ENCODE assay signal across 9 cellular contexts in genomic region chr17:42414782-42415409, GRCh38. TPM values are rescaled to one million over a fixed set of nuclear protein-coding genes. Genes with fewer than 3 reads are reported as not detected.
DNase-seq lines count a peak whose midpoint lies in the region; ATAC-seq and TF ChIP-seq lines count a peak whose summit lies in the region.
"Had no signal": no experiment of that assay in that cellular context is flagged by ENCODE, and none has a peak within 500 bp of the region (broad histone marks: within the 10 kb centered on the region; RNA-seq: fewer than 3 reads in every experiment).

No MANE protein-coding gene starts in this region.

- peak overlapping the region in 4 of 7 donors; percentile 33 to 52 (median 41) for H3K4me3 Mint-ChIP-seq in CD8-positive, alpha-beta memory T cell
- peak overlapping the region; percentile 89 for H3K4me3 Mint-ChIP-seq in activated naive CD8-positive, alpha-beta T cell treated with anti-CD3 and anti-CD28 coated beads, Interleukin-2, amount 10 ng/mL, durations not matched to agents 7 days and 5 days

- CTCF ChIA-PET in CD8-positive, alpha-beta memory T cell (lab: Charles Lee) = interaction anchor here (0.8 to 1.2 kb wide), 5 partner anchors 8 to 114 kb away, joined by 3 to 4 read pairs (median 3); no protein-coding TSS in a partner anchor

- H3K4me3 ChIP-seq in CD8-positive, alpha-beta memory T cell (ENCODE audit: low read length) = peak overlapping the region; percentile 49
- H3K4me3 ChIP-seq in RWPE2 (ENCODE audit: severe bottlenecking) (no peak overlapping the region), rectal smooth muscle tissue (ENCODE audit: low read length) (peak overlapping the region; percentile 19)

- no peak overlapping the region for H3K27ac ChIP-seq in CD8-positive, alpha-beta memory T cell (ENCODE audit: low read depth, low read length)
- peak overlapping the region; percentile 94 for H3K27ac ChIP-seq in RWPE2 (ENCODE audit: poor library complexity, severe bottlenecking)
- H3K27ac ChIP-seq in rectal smooth muscle tissue (ENCODE audit: low read depth, low read length) = peak overlapping the region; percentile 42

- H3K4me1 ChIP-seq in CD8-positive, alpha-beta memory T cell (ENCODE audit: insufficient read depth, low read length) = peaks cover 16% of the 10 kb centered on the region
- H3K4me1 ChIP-seq in RWPE2 (ENCODE audit: insufficient read depth, poor library complexity, severe bottlenecking) (peaks cover 27% of the 10 kb centered on the region), rectal smooth muscle tissue (ENCODE audit: control insufficient read depth, insufficient read depth, low read length) (peaks cover 34% of the 10 kb centered on the region)

- H3K4me1 Mint-ChIP-seq in CD8-positive, alpha-beta memory T cell = peaks cover 9 to 10% (median 9%) of the 10 kb centered on the region in 3 donors
- peaks cover 16% of the 10 kb centered on the region for H3K4me1 Mint-ChIP-seq in activated naive CD8-positive, alpha-beta T cell treated with anti-CD3 and anti-CD28 coated beads, Interleukin-2, amount 10 ng/mL, durations not matched to agents 7 days and 5 days

- H3K36me3 Mint-ChIP-seq in CD8-positive, alpha-beta memory T cell = no peaks in the 10 kb centered on the region
- H3K36me3 Mint-ChIP-seq in activated naive CD8-positive, alpha-beta T cell treated with anti-CD3 and anti-CD28 coated beads, Interleukin-2, amount 10 ng/mL, durations not matched to agents 7 days and 5 days = peaks cover 2% of the 10 kb centered on the region
- H3K36me3 Mint-ChIP-seq: IgD-negative memory B cell had no signal

- POLR2A ChIA-PET in CD8-positive, alpha-beta memory T cell (lab: Charles Lee) = interaction anchor here (1.0 kb wide), 1 partner anchor 8 kb away, joined by 3 read pairs; the partner anchor contains the start of gene CAVIN1
- POLR2A ChIA-PET in activated naive CD8-positive, alpha-beta T cell treated with anti-CD3 and anti-CD28 coated beads, Interleukin-2, amount 10 ng/mL, durations not matched to agents 7 days and 5 days (lab: Charles Lee) = interaction anchor here (0.5 to 2.0 kb wide), 6 partner anchors 25 to 121 kb away, joined by 3 to 6 read pairs (median 4); partner anchors contain the start of genes NAGLU and STAT3

- DNase-seq in CD8-positive, alpha-beta memory T cell = peak in 1 of 5 donors; percentile 39
- DNase-seq in RWPE2 (ENCODE audit: low spot score) (no peak), HCEC 1CT (no peak), medulla oblongata (ENCODE audit: extremely low spot score) (no peak)
- DNase-seq in activated naive CD8-positive, alpha-beta T cell treated with anti-CD3 and anti-CD28 coated beads, Interleukin-2, amount 10 ng/mL, durations not matched to agents 7 days and 5 days = peak; percentile 64

- ATAC-seq in RWPE2 (ENCODE audit: low read depth) = no peak
- peak; percentile 93 for ATAC-seq in activated naive CD8-positive, alpha-beta T cell treated with anti-CD3 and anti-CD28 coated beads, Interleukin-2, amount 10 ng/mL, durations not matched to agents 7 days and 5 days (ENCODE audit: low read depth)
- no peak for ATAC-seq in HG03571 (IDR thresholded peaks at IDR 0.05; ENCODE audit: unreplicated experiment)
- no peak for ATAC-seq in GM19395 (IDR thresholded peaks at IDR 0.05; ENCODE audit: unreplicated experiment)

- H3K9me3 Mint-ChIP-seq in CD8-positive, alpha-beta memory T cell = no peaks in the 10 kb centered on the region
- H3K9me3 Mint-ChIP-seq in activated naive CD8-positive, alpha-beta T cell treated with anti-CD3 and anti-CD28 coated beads, Interleukin-2, amount 10 ng/mL, durations not matched to agents 7 days and 5 days = no peaks in the 10 kb centered on the region
- H3K9me3 Mint-ChIP-seq: IgD-negative memory B cell had no signal

- no peak for TF ChIP-seq CTCF in RWPE2 (IDR thresholded peaks at IDR 0.05; ENCODE audit: poor library complexity, severe bottlenecking)

- no peaks in the 10 kb centered on the region for H3K27me3 Mint-ChIP-seq in CD8-positive, alpha-beta memory T cell
- peaks cover 6% of the 10 kb centered on the region for H3K27me3 Mint-ChIP-seq in activated naive CD8-positive, alpha-beta T cell treated with anti-CD3 and anti-CD28 coated beads, Interleukin-2, amount 10 ng/mL, durations not matched to agents 7 days and 5 days

- peak overlapping the region in 3 of 8 donors; percentile 22 to 58 (median 25) for H3K27ac Mint-ChIP-seq in CD8-positive, alpha-beta memory T cell
- peak overlapping the region; percentile 96 for H3K27ac Mint-ChIP-seq in activated naive CD8-positive, alpha-beta T cell treated with anti-CD3 and anti-CD28 coated beads, Interleukin-2, amount 10 ng/mL, durations not matched to agents 7 days and 5 days
- H3K27ac Mint-ChIP-seq: IgD-negative memory B cell had no signal

- H3K9ac ChIP-seq in rectal smooth muscle tissue (ENCODE audit: low read length) = no peak overlapping the region

- no peaks in the 10 kb centered on the region for H3K9me3 ChIP-seq in CD8-positive, alpha-beta memory T cell (ENCODE audit: low read length)
- H3K9me3 ChIP-seq in RWPE2 (ENCODE audit: severe bottlenecking) = no peaks in the 10 kb centered on the region

- no peaks in the 10 kb centered on the region for H3K27me3 ChIP-seq in CD8-positive, alpha-beta memory T cell (ENCODE audit: insufficient read depth, low read length, poor library complexity, severe bottlenecking)
- no peaks in the 10 kb centered on the region for H3K27me3 ChIP-seq in RWPE2 (ENCODE audit: insufficient read depth, poor library complexity, severe bottlenecking)
- H3K27me3 ChIP-seq in rectal smooth muscle tissue (ENCODE audit: control insufficient read depth, insufficient read depth, low read length) = no peaks in the 10 kb centered on the region

- no peaks in the 10 kb centered on the region for H3K36me3 ChIP-seq in CD8-positive, alpha-beta memory T cell (ENCODE audit: insufficient read depth, low read length)
- H3K36me3 ChIP-seq in RWPE2 (ENCODE audit: low read depth) (peaks cover 40% of the 10 kb centered on the region), rectal smooth muscle tissue (ENCODE audit: control insufficient read depth, insufficient read depth, low read length) (no peaks in the 10 kb centered on the region)

RNA-seq across cellular contexts. Expression of gene CAVIN1, which starts 8.2 kb away (rescaled TPM):
- total RNA-seq in CD8-positive, alpha-beta memory T cell = under 1 TPM; 0.18 to 0.22 TPM
- not detected for polyA plus RNA-seq in CD8-positive, alpha-beta memory T cell
- 1 to 10 TPM; 5.1 to 5.3 TPM for total RNA-seq in activated naive CD8-positive, alpha-beta T cell treated with anti-CD3 and anti-CD28 coated beads, Interleukin-2, amount 10 ng/mL, durations not matched to agents 7 days and 5 days
- polyA plus RNA-seq: IgD-negative memory B cell had no signal

RNA-seq across cellular contexts. Expression of gene STAT3, which starts 26.7 kb away (rescaled TPM):
- total RNA-seq in CD8-positive, alpha-beta memory T cell = 100 to 1,000 TPM; 148 to 155 TPM
- 166 TPM for polyA plus RNA-seq in CD8-positive, alpha-beta memory T cell
- total RNA-seq in activated naive CD8-positive, alpha-beta T cell treated with anti-CD3 and anti-CD28 coated beads, Interleukin-2, amount 10 ng/mL, durations not matched to agents 7 days and 5 days = 100 to 1,000 TPM; 128 to 131 TPM

RNA-seq across cellular contexts. Expression of gene ATP6V0A1, which starts 43.8 kb away (rescaled TPM):
- 1 to 10 TPM; 3.0 to 3.6 TPM for total RNA-seq in CD8-positive, alpha-beta memory T cell
- polyA plus RNA-seq in CD8-positive, alpha-beta memory T cell = 5.5 TPM
- total RNA-seq in activated naive CD8-positive, alpha-beta T cell treated with anti-CD3 and anti-CD28 coated beads, Interleukin-2, amount 10 ng/mL, durations not matched to agents 7 days and 5 days = 1 to 10 TPM; 8.1 TPM

Comparison
In these comparisons a context has a peak if more than half of its experiments do, and no peak if none do; other contexts are left out.
1. RNA of gene CAVIN1, which starts 8.2 kb away (total RNA-seq): 5.1 to 5.3 TPM in activated naive CD8-positive, alpha-beta T cell treated with anti-CD3 and anti-CD28 coated beads, Interleukin-2, amount 10 ng/mL, durations not matched to agents 7 days and 5 days; 0.18 to 0.22 TPM in CD8-positive, alpha-beta memory T cell; every median in the first group is over 4 times any median in the second.